In the genomic region with DNA sequence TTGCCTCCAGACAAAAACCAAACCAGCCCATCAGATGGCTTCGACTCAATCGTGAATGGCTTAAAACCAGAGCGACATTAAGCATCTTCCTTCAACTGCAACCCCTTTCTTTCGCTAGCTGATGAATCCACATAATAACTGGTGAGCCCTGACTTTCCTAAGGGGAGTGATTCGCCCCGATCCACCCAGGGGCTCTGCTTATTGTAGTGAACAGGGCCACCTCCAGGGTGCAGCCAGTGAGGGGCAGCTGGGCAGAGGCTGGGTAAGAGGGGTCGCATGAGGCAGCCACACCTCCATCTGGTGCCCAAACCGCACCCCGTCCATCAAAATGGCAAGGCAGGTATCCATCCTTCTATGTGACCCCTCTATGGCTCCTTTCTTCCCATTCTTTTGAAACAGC, we compare ENCODE assay signal across 24 cellular contexts. TPM values are rescaled to one million over a fixed set of nuclear protein-coding genes. Genes with fewer than 3 reads are reported as not detected.
DNase-seq lines count a peak whose midpoint lies in the region; ATAC-seq, FAIRE-seq and TF ChIP-seq lines count a peak whose summit lies in the region.
"Had no signal": no experiment of that assay in that cellular context is flagged by ENCODE, and none has a peak within 500 bp of the region (broad histone marks: within the 10 kb centered on the region; RNA-seq: fewer than 3 reads in every experiment).

No MANE protein-coding gene starts in this region.

- FAIRE-seq in frontal cortex (lab: Jason Lieb, UNC), result no peak

- H3F3A ChIP-seq in GM23338 (replicated peaks; ENCODE audit: low read depth), result 0 out of 2 replicates have a peak, but pooled peaks cover 5% of the 10 kb centered on the region

- H3K4me1 ChIP-seq in GM23338 (ENCODE audit: insufficient read depth) (peaks cover 44% of the 10 kb centered on the region), hepatocyte (ENCODE audit: insufficient read depth) (peaks cover 18% of the 10 kb centered on the region), stomach (peaks cover 11 to 40% (median 19%) of the 10 kb centered on the region in 4 donors)

- H3K27ac ChIP-seq in GM23338 (ENCODE audit: low read depth) (peak overlapping the region; percentile 72; the same call in 1 of the 2 replicates), angular gyrus (ENCODE audit: low read depth, low read length) (peak overlapping the region; percentile 67), hepatocyte (peak overlapping the region; percentile 70), stomach (peak overlapping the region in 3 of 5 donors; percentile 58 to 73 (median 58))
- H3K27ac ChIP-seq: HL-60 had no signal

- H3K9me3 ChIP-seq in hepatocyte (ENCODE audit: low read depth) (no peaks in the 10 kb centered on the region), stomach (peaks cover 0 to 5% (median 0%) of the 10 kb centered on the region in 4 donors)

- intact Hi-C loops in stomach (cut with DNase I; ENCODE audit: low total_unique reads), result no loop called here

- no peaks in the 10 kb centered on the region for H3K27me3 Mint-ChIP-seq in GM23338 (ENCODE audit: insufficient read depth, low read depth, poor library complexity)
- H3K27me3 Mint-ChIP-seq: activated CD4-positive, alpha-beta memory T cell treated with anti-CD3 and anti-CD28 coated beads, Interleukin-2, amount 10 ng/mL, durations not matched to agents 7 days and 5 days had no signal

- ATAC-seq in GM23338 (peak; percentile 44), left lobe of liver (no peak)
- ATAC-seq: activated naive CD4-positive, alpha-beta T cell treated with anti-CD3 and anti-CD28 coated beads, Interleukin-2, amount 50 U/mL, for 72 hours; heart left ventricle had no signal

- WGBS in hepatocyte (ENCODE audit: low lambda C conversion rate, missing lambda C conversion rate), result 91% methylated on average over 9 of the region's 9 CpGs
- 87 to 96% (median 90%) methylated on average over 9 of the region's 9 CpGs for WGBS in stomach, 5 donors

- H3K4me1 Mint-ChIP-seq in GM23338, result peaks cover 41% of the 10 kb centered on the region
- H3K4me1 Mint-ChIP-seq: activated CD4-positive, alpha-beta memory T cell treated with anti-CD3 and anti-CD28 coated beads, Interleukin-2, amount 10 ng/mL, durations not matched to agents 7 days and 5 days had no signal

- no peaks in the 10 kb centered on the region for H3K36me3 ChIP-seq in GM23338 (ENCODE audit: insufficient read depth)
- H3K36me3 ChIP-seq in hepatocyte (replicated peaks; ENCODE audit: insufficient read depth, low read depth), result no peaks in the 10 kb centered on the region
- H3K36me3 ChIP-seq in stomach, result peaks cover 12 to 43% (median 35%) of the 10 kb centered on the region in 4 donors
- H3K36me3 ChIP-seq: WERI-Rb-1 had no signal

- H3K79me2 ChIP-seq in GM23338 (replicated peaks; ENCODE audit: insufficient read depth) (no peaks in the 10 kb centered on the region), hepatocyte (no peaks in the 10 kb centered on the region)

- TF ChIP-seq CTCF in GM23338 (conservative IDR thresholded peaks at IDR 0.05; ENCODE audit: low read depth in 2 of 2) (no peak), hepatocyte (IDR thresholded peaks at IDR 0.05; ENCODE audit: poor library complexity) (no peak), stomach (IDR thresholded peaks at IDR 0.05) (no peak)

- H2AFZ ChIP-seq in GM23338, result peak overlapping the region; percentile 84; the same call in 1 of the 2 replicates
- no peak overlapping the region for H2AFZ ChIP-seq in hepatocyte

- H3K27me3 ChIP-seq in GM23338 (ENCODE audit: insufficient read depth) (no peaks in the 10 kb centered on the region), hepatocyte (no peaks in the 10 kb centered on the region), stomach (no peaks in the 10 kb centered on the region)
- H3K27me3 ChIP-seq: heart left ventricle had no signal

- H3K4me3 Mint-ChIP-seq in GM23338, result no peak overlapping the region
- H3K4me3 Mint-ChIP-seq: activated CD4-positive, alpha-beta memory T cell treated with anti-CD3 and anti-CD28 coated beads, Interleukin-2, amount 10 ng/mL, durations not matched to agents 7 days and 5 days; nephron had no signal

- H3K9me2 ChIP-seq in GM23338 (ENCODE audit: insufficient read depth), result no peaks in the 10 kb centered on the region
- no peaks in the 10 kb centered on the region for H3K9me2 ChIP-seq in hepatocyte (replicated peaks; ENCODE audit: insufficient read depth)

- no peak for TF ChIP-seq EP300 in stomach (IDR thresholded peaks at IDR 0.05)

- TF ChIP-seq POLR2A in stomach (IDR thresholded peaks at IDR 0.05), result no peak

- H3K4me3 ChIP-seq in GM23338 (no peak overlapping the region), hepatocyte (no peak overlapping the region), stomach (no peak overlapping the region)
- H3K4me3 ChIP-seq: heart left ventricle had no signal

- H3K36me3 Mint-ChIP-seq in GM23338 (ENCODE audit: low read depth), result peaks cover 16% of the 10 kb centered on the region

- peak overlapping the region; percentile 51; the same call in 1 of the 2 replicates for H3K27ac Mint-ChIP-seq in GM23338
- H3K27ac Mint-ChIP-seq: activated CD4-positive, alpha-beta memory T cell treated with anti-CD3 and anti-CD28 coated beads, Interleukin-2, amount 10 ng/mL, durations not matched to agents 7 days and 5 days; activated naive CD4-positive, alpha-beta T cell treated with anti-CD3 and anti-CD28 coated beads, Interleukin-2, amount 50 U/mL, for 72 hours had no signal

- no peak for DNase-seq in GM23338 (ENCODE audit: low spot score)
- no peak for DNase-seq in hepatocyte (ENCODE audit: low spot score)
- no peak for DNase-seq in stomach
- no peak for DNase-seq in frontal cortex (ENCODE audit: low spot score in 2 of 2)
- no peak for DNase-seq in left lobe of liver (ENCODE audit: low spot score)
- DNase-seq in NCI-H2081 (lab: John Stamatoyannopoulos, UW), result no peak
- no peak for DNase-seq in NCI-H146 (lab: John Stamatoyannopoulos, UW)
- DNase-seq: activated CD4-positive, alpha-beta memory T cell treated with anti-CD3 and anti-CD28 coated beads, Interleukin-2, amount 10 ng/mL, durations not matched to agents 7 days and 5 days; activated T-cell treated with anti-CD3 and anti-CD28 coated beads, Interleukin-2, amount 50 U/mL, for 48 hours; AML-193; COR-L47; H7; heart left ventricle; KG1; NCI-H2081 treated with DMSO at 0.1 percent for 48 hours; NCI-H524 treated with DMSO at 0.1 percent for 48 hours; T-helper 2 cell; WERI-Rb-1 had no signal

- H4K20me1 ChIP-seq in GM23338 (replicated peaks; ENCODE audit: insufficient read depth) (no peaks in the 10 kb centered on the region), hepatocyte (ENCODE audit: insufficient read depth, poor library complexity, severe bottlenecking) (no peaks in the 10 kb centered on the region)

- no peaks in the 10 kb centered on the region; the same call in 2 of the 3 replicates for H3K9me3 Mint-ChIP-seq in GM23338
- H3K9me3 Mint-ChIP-seq: activated CD4-positive, alpha-beta memory T cell treated with anti-CD3 and anti-CD28 coated beads, Interleukin-2, amount 10 ng/mL, durations not matched to agents 7 days and 5 days had no signal

- H3K4me2 ChIP-seq in GM23338 (peak overlapping the region; percentile 58), hepatocyte (no peak overlapping the region)

TF ChIP-seq in GM23338, 12 proteins besides CTCF, POLR2A, EP300 and RAD21:
- no peak for TF ChIP-seq ZNF331 (CRISPR knock-in tag; IDR thresholded peaks at IDR 0.05; ENCODE audit: low read depth)
- TF ChIP-seq POLR2AphosphoS5 (IDR thresholded peaks at IDR 0.05; ENCODE audit: low read depth), result no peak
- TF ChIP-seq, protein P1, sequence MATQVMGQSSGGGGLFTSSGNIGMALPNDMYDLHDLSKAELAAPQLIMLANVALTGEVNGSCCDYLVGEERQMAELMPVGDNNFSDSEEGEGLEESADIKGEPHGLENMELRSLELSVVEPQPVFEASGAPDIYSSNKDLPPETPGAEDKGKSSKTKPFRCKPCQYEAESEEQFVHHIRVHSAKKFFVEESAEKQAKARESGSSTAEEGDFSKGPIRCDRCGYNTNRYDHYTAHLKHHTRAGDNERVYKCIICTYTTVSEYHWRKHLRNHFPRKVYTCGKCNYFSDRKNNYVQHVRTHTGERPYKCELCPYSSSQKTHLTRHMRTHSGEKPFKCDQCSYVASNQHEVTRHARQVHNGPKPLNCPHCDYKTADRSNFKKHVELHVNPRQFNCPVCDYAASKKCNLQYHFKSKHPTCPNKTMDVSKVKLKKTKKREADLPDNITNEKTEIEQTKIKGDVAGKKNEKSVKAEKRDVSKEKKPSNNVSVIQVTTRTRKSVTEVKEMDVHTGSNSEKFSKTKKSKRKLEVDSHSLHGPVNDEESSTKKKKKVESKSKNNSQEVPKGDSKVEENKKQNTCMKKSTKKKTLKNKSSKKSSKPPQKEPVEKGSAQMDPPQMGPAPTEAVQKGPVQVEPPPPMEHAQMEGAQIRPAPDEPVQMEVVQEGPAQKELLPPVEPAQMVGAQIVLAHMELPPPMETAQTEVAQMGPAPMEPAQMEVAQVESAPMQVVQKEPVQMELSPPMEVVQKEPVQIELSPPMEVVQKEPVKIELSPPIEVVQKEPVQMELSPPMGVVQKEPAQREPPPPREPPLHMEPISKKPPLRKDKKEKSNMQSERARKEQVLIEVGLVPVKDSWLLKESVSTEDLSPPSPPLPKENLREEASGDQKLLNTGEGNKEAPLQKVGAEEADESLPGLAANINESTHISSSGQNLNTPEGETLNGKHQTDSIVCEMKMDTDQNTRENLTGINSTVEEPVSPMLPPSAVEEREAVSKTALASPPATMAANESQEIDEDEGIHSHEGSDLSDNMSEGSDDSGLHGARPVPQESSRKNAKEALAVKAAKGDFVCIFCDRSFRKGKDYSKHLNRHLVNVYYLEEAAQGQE (IDR thresholded peaks at IDR 0.05; ENCODE audit: unreplicated experiment), result no peak
- no peak for TF ChIP-seq JUNB (IDR thresholded peaks at IDR 0.05; ENCODE audit: unreplicated experiment)
TF ChIP-seq in GM23338: peak in this region for 0.

RNA-seq across cellular contexts. Expression of a gene that starts 38.0 kb away (rescaled TPM):
- total RNA-seq in GM23338 (2014; rRNA removed; shearing (Covaris generic)), result 11.6 and 14.4 TPM in 2 replicates
- polyA plus RNA-seq in GM23338 (2016; fragmentation: Nextera tagmentation; extraction: Ambion mirVana), result 7.8 and 8.2 TPM in 2 replicates
- 77.7 and 89.7 TPM in 2 replicates for total RNA-seq in hepatocyte
- polyA plus RNA-seq in hepatocyte, result 68.0 and 87.5 TPM in 2 replicates
- total RNA-seq in stomach, result 10 to 100 TPM; 13.8 to 43.3 (median 20.7) TPM
- polyA plus RNA-seq in stomach, result 10 to 100 TPM; 21.5 to 42.0 (median 23.3) TPM
- 2.9 TPM for total RNA-seq in frontal cortex
- 33.2 TPM for total RNA-seq in left lobe of liver

RNA-seq across cellular contexts. Expression of a gene that starts 43.6 kb away (rescaled TPM):
- not detected in 2 replicates for total RNA-seq in GM23338 (2014; rRNA removed; shearing (Covaris generic))
- polyA plus RNA-seq in GM23338 (2016; fragmentation: Nextera tagmentation; extraction: Ambion mirVana) (not detected in 2 replicates), hepatocyte (0.74 and 1.8 TPM in 2 replicates), stomach (1 to 10 TPM; 1.1 to 4.6 (median 3.0) TPM)
- total RNA-seq in hepatocyte (0.67 and 2.5 TPM in 2 replicates), stomach (under 1 TPM in 1 of 5 donors, not detected in 4; 0.55 TPM), frontal cortex (not detected), left lobe of liver (1.7 TPM)
- total RNA-seq: activated CD4-positive, alpha-beta memory T cell treated with anti-CD3 and anti-CD28 coated beads, Interleukin-2, amount 10 ng/mL, durations not matched to agents 7 days and 5 days; activated naive CD4-positive, alpha-beta T cell treated with anti-CD3 and anti-CD28 coated beads, Interleukin-2, amount 50 U/mL, for 72 hours; ureter had no signal
- polyA plus RNA-seq: fibroblast of lung had no signal
